In genomic region chr10:75401569-75402485, GRCh38 we compare ENCODE assay signal across 8 cellular contexts. TPM values are rescaled to one million over a fixed set of nuclear protein-coding genes. Genes with fewer than 3 reads are reported as not detected.
A peak's percentile ranks its signal among the peaks of the same experiment; 100 is the strongest.
DNase-seq lines count a peak whose midpoint lies in the region; ATAC-seq and TF ChIP-seq lines count a peak whose summit lies in the region.

Gene ZNF503, minus strand, starts transcription at chr10:75401764. Its CDS starts 345 bp downstream, at chr10:75401419.

- H3K36me3 ChIP-seq in ES-I3 (ENCODE audit: insufficient read depth, low read length) (no peaks in the 10 kb centered on the region), mammary epithelial cell (ENCODE audit: insufficient read depth, low read length) (no peaks in the 10 kb centered on the region), iPS-18a (ENCODE audit: control insufficient read depth, low read depth, low read length) (no peaks in the 10 kb centered on the region)

- ATAC-seq in GM21786 (IDR thresholded peaks at IDR 0.05; ENCODE audit: unreplicated experiment) (peak; percentile 55), GM19455 (IDR thresholded peaks at IDR 0.05; ENCODE audit: unreplicated experiment) (no peak)

- POLR2A ChIA-PET in RWPE1 (lab: Yijun Ruan, JAX; ENCODE audit: low non-redundant PET): interaction anchor here (0.5 to 2.3 kb wide), 9 partner anchors 8 to 580 kb away, joined by 3 to 12 read pairs (median 3); no protein-coding TSS in a partner anchor

- peak within 1 kb of the TSS; percentile 95 for H2AFZ ChIP-seq in mammary epithelial cell (ENCODE audit: low read depth, low read length)

- intact Hi-C loops in mammary epithelial cell (cut with micrococcal nuclease): loop anchor here (2.0 to 10.0 kb wide), 6 partner anchors 63 to 1713 kb away; no protein-coding TSS in a partner anchor

- H3K9ac ChIP-seq in ES-I3 (ENCODE audit: low read depth, low read length) (peak within 1 kb of the TSS; percentile 95; the same call in 1 of the 2 replicates), mammary epithelial cell (ENCODE audit: insufficient read depth, low read length) (peak within 1 kb of the TSS; percentile 74), iPS-18a (ENCODE audit: low read length) (peak within 1 kb of the TSS; percentile 39)

- H3K4me1 ChIP-seq in ES-I3 (ENCODE audit: insufficient read depth, low read length) (no peaks in the 10 kb centered on the region; the same call in none of the 2 replicates), mammary epithelial cell (ENCODE audit: insufficient read depth, low read length) (peaks cover 41% of the 10 kb centered on the region), iPS-18a (ENCODE audit: control insufficient read depth, low read depth, low read length) (peaks cover 37% of the 10 kb centered on the region)

- peaks cover 46% of the 10 kb centered on the region for H3K79me2 ChIP-seq in mammary epithelial cell (ENCODE audit: insufficient read depth, low read length)

- peak within 1 kb of the TSS; percentile 97 for H3K27ac ChIP-seq in RWPE1
- H3K27ac ChIP-seq in mammary epithelial cell (ENCODE audit: insufficient read depth, low read depth, low read length): peak within 1 kb of the TSS; percentile 56
- H3K27ac ChIP-seq in iPS-18a (ENCODE audit: low read length): no peak within 1 kb of the TSS

- H3K4me3 ChIP-seq in LNCaP clone FGC (ENCODE audit: low read depth, low read length) (peak within 1 kb of the TSS; percentile 86), mammary epithelial cell (replicated peaks in 1 of 3; ENCODE audit: insufficient read depth in 1 of 3, low read depth in 2 of 3, low read length in 3 of 3) (peak within 1 kb of the TSS; percentile 84 to 98 (median 97)), iPS-18a (ENCODE audit: low read length) (peak within 1 kb of the TSS; percentile 77)

- H3K27me3 ChIP-seq in mammary epithelial cell (ENCODE audit: insufficient read depth, low read length) (no peaks in the 10 kb centered on the region), iPS-18a (ENCODE audit: control insufficient read depth, insufficient read depth, low read length) (peaks cover 99% of the 10 kb centered on the region)

- dilution Hi-C loops in mammary epithelial cell (cut with HindIII; ENCODE audit: low sequenced_read_pairs): no loop called here

- CTCF ChIA-PET in RWPE1 (lab: Yijun Ruan, JAX): interaction anchor here (0.5 to 1.5 kb wide), 11 partner anchors 8 to 667 kb away, joined by 3 to 6 read pairs (median 3); no protein-coding TSS in a partner anchor
- CTCF ChIA-PET in mammary epithelial cell (lab: Charles Lee; ENCODE audit: low non-redundant PET): interaction anchor here (0.5 to 1.2 kb wide), 4 partner anchors 141 to 730 kb away, joined by 3 to 6 read pairs (median 4); no protein-coding TSS in a partner anchor

- no peaks in the 10 kb centered on the region for H4K20me1 ChIP-seq in mammary epithelial cell (ENCODE audit: insufficient read depth, low read length)

- H3K4me2 ChIP-seq in mammary epithelial cell (ENCODE audit: insufficient read depth, low read depth, low read length): peak within 1 kb of the TSS; percentile 97

- DNase-seq in LNCaP clone FGC (ENCODE audit: low read depth): peak; percentile 85
- DNase-seq in RWPE1 (ENCODE audit: low spot score): peak; percentile 97
- peak; percentile 97 for DNase-seq in mammary epithelial cell
- DNase-seq in retina: peak; percentile 98

- in situ Hi-C loops in mammary epithelial cell (cut with MboI; ENCODE audit: low sequenced_read_pairs in 2 of 2): loop anchor here in 1 of 2 donors (10.0 to 25.0 kb wide), 3 partner anchors 235 to 633 kb away; no protein-coding TSS in a partner anchor

- TF ChIP-seq CTCF in LNCaP clone FGC (IDR thresholded peaks at IDR 0.05; ENCODE audit: control insufficient read depth, extremely low read depth, insufficient read depth): 0 out of 2 replicates have a peak, but pooled peaks have one; percentile 7
- TF ChIP-seq CTCF in RWPE1 (conservative IDR thresholded peaks at IDR 0.05; ENCODE audit: low read depth): no peak
- peak in 1 of 2 donors; percentile 35 for TF ChIP-seq CTCF in mammary epithelial cell (conservative IDR thresholded peaks at IDR 0.05 in 1 of 2, IDR thresholded peaks at IDR 0.05 in 1 of 2; ENCODE audit: extremely low read depth in 1 of 2, insufficient read depth in 1 of 2, low read depth in 1 of 2, low read length in 2 of 2)

- H3K9me3 ChIP-seq in ES-I3 (ENCODE audit: control insufficient read depth, insufficient read depth, low read length) (no peaks in the 10 kb centered on the region), mammary epithelial cell (replicated peaks; ENCODE audit: insufficient read depth, low read length) (no peaks in the 10 kb centered on the region), iPS-18a (ENCODE audit: control insufficient read depth, low read depth, low read length) (peaks cover 2% of the 10 kb centered on the region)

- no TSS peak for BruUV-seq in mammary epithelial cell (replicated peaks; lab: Mats Ljungman, UMichigan)

- 0% methylated on average over 4 of the region's 88 CpGs for WGBS in mammary epithelial cell (ENCODE audit: low coverage, missing lambda C conversion rate)

RNA-seq across cellular contexts. Expression of gene ZNF503, which starts in this region (rescaled TPM):
- total RNA-seq in mammary epithelial cell: 10 to 100 TPM; 14.1 to 33.7 TPM
- 3.8 TPM for polyA plus RNA-seq in mammary epithelial cell
- 0.83 TPM for polyA minus RNA-seq in mammary epithelial cell

Comparison
In these comparisons a context has a peak if more than half of its experiments do, and no peak if none do; other contexts are left out.
1. H3K9ac ChIP-seq: peak in every context shown above with its lines; median percentile 95 in ES-I3; 74 in mammary epithelial cell; 39 in iPS-18a.